In the genomic region with DNA sequence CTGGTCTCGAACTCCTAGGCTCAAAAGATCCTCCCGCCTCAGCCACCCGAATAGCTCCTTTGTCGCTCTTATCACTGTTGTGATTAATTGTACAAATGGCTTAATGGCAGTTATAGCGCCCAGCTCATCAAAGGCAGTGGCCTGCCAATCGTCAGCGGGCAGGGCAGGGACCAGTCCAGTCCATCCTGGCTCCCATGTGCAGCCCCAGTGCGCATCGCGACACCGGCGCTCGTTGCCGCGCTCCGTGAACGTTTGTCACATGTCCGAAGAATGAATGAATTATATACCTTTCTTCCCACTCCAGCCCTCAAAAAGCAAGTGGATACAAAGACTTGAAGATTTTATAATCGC, we compare ENCODE assay signal across 8 cellular contexts. TPM values are rescaled to one million over a fixed set of nuclear protein-coding genes. Genes with fewer than 3 reads are reported as not detected.
DNase-seq lines count a peak whose midpoint lies in the region; ATAC-seq, FAIRE-seq and TF ChIP-seq lines count a peak whose summit lies in the region.

No MANE protein-coding gene starts in this region.

- ATAC-seq in HG03097 (IDR thresholded peaks at IDR 0.05; ENCODE audit: low FRiP score, unreplicated experiment) (peak; percentile 23), GM19397 (IDR thresholded peaks at IDR 0.05; ENCODE audit: unreplicated experiment) (no peak), HG02885 (IDR thresholded peaks at IDR 0.05; ENCODE audit: poor library complexity, unreplicated experiment) (no peak)

- in situ Hi-C loops in brain microvascular endothelial cell (cut with HindIII; ENCODE audit: low pct_ligation_motif_present, low sequenced_read_pairs): no loop called here

- peaks cover 7 to 63% (median 47%) of the 10 kb centered on the region in 6 donors for H3K4me1 ChIP-seq in spleen

- WGBS in spleen, 5 donors: 0 to 1% (median 0%) methylated on average over 19 of the region's 19 CpGs

- intact Hi-C loops in spleen (cut with DNase I; ENCODE audit: low total_unique reads): loop anchor here (10.0 kb wide), 1 partner anchor 52 kb away; the partner anchor contains the start of genes KRTCAP2 and TRIM46

- H3K27ac ChIP-seq in brain microvascular endothelial cell (peak overlapping the region; percentile 85), spleen (peak overlapping the region; percentile 71 to 90 (median 90))

- no peak for FAIRE-seq in RCC 7860 (lab: Jason Lieb, UNC)

- H3K9me3 ChIP-seq in spleen: no peaks in the 10 kb centered on the region

- TF ChIP-seq CTCF in brain microvascular endothelial cell (IDR thresholded peaks at IDR 0.05; ENCODE audit: low read depth, low read length, missing control alignments) (no peak), spleen (IDR thresholded peaks at IDR 0.05 in 8 of 11, conservative IDR thresholded peaks at IDR 0.05 in 3 of 11) (peak in 6 of 11 experiments; percentile 0 to 30 (median 26))

- DNase-seq in DMS153 (lab: John Stamatoyannopoulos, UW) (peak; percentile 57), RCC 7860 (ENCODE audit: low spot score) (peak; percentile 30), brain microvascular endothelial cell (peak; percentile 39), inferior parietal cortex (ENCODE audit: extremely low spot score) (peak; percentile 58), spleen (peak; percentile 89)

- H3K36me3 ChIP-seq in brain microvascular endothelial cell (replicated peaks) (no peaks in the 10 kb centered on the region), spleen (no peaks in the 10 kb centered on the region)

- H3K27me3 ChIP-seq in brain microvascular endothelial cell (replicated peaks) (no peaks in the 10 kb centered on the region), spleen (replicated peaks in 1 of 7) (no peaks in the 10 kb centered on the region)

- no peak for TF ChIP-seq POLR2A in spleen (IDR thresholded peaks at IDR 0.05)

- H3K4me3 ChIP-seq in brain microvascular endothelial cell (ENCODE audit: low read depth, low read length): peak overlapping the region; percentile 84
- peak overlapping the region; percentile 52 to 81 (median 62) for H3K4me3 ChIP-seq in spleen

RNA-seq across cellular contexts. Expression of gene MTX1, which starts 18.4 kb away (rescaled TPM):
- 10 to 100 TPM; 28.2 to 40.9 (median 33.2) TPM for total RNA-seq in spleen
- 10 to 100 TPM; 43.7 to 48.4 (median 44.5) TPM for polyA plus RNA-seq in spleen

RNA-seq across cellular contexts. Expression of gene THBS3, which starts 19.2 kb away (rescaled TPM):
- total RNA-seq in spleen: 10 to 100 TPM; 14.3 to 22.6 (median 20.5) TPM
- polyA plus RNA-seq in spleen: 10 to 100 TPM; 10.2 to 31.2 (median 27.7) TPM

RNA-seq across cellular contexts. Expression of gene ENTREP3, which starts 28.4 kb away (rescaled TPM):
- total RNA-seq in spleen: 10 to 100 TPM in 6 of 7 donors, 1 to 10 TPM in 1; 9.9 to 19.3 (median 15.6) TPM
- 10 to 100 TPM in 1 of 3 donors, 1 to 10 TPM in 2; 6.5 to 13.2 (median 9.4) TPM for polyA plus RNA-seq in spleen

RNA-seq across cellular contexts. Expression of gene SCAMP3, which starts 35.3 kb away (rescaled TPM):
- 10 to 100 TPM; 46.5 to 52.4 (median 49.8) TPM for total RNA-seq in spleen
- polyA plus RNA-seq in spleen: 10 to 100 TPM; 51.8 to 59.9 (median 53.2) TPM

RNA-seq across cellular contexts. Expression of gene CLK2, which starts 46.4 kb away (rescaled TPM):
- 10 to 100 TPM; 61.0 to 89.9 (median 71.8) TPM for total RNA-seq in spleen
- 10 to 100 TPM; 38.6 to 82.0 (median 77.4) TPM for polyA plus RNA-seq in spleen

Comparison
In these comparisons a context has a peak if more than half of its experiments do, and no peak if none do; other contexts are left out.
1. DNase-seq: peak in every context shown above with its lines; median percentile 89 in spleen; 58 in inferior parietal cortex; 57 in DMS153; 39 in brain microvascular endothelial cell; 30 in RCC 7860.